24 cellular contexts compared by ENCODE assay signal in genomic region chr2:186653511-186653910, GRCh38.
"Had no signal": no experiment of that assay in that cellular context is flagged by ENCODE, and none has a peak within 500 bp of the region (broad histone marks: within the 10 kb centered on the region; RNA-seq: fewer than 3 reads in every experiment).

No MANE protein-coding gene starts in this region.

- DNase-seq: activated CD4-positive, alpha-beta T cell treated with anti-CD3 and anti-CD28 coated beads for 36 hours; activated CD4-positive, alpha-beta T cell treated with anti-CD3 and anti-CD28 coated beads, Interleukin-2, amount 50 U/mL, for 4 hours; activated CD4-positive, CD25-positive, alpha-beta regulatory T cell; activated naive CD4-positive, alpha-beta T cell; activated T-cell treated with anti-CD3 and anti-CD28 coated beads for 4 hours; activated T-cell treated with anti-CD3 and anti-CD28 coated beads, Interleukin-2, amount 50 U/mL, for 72 hours; anterior cingulate cortex; endodermal cell; heart left ventricle; hypothalamus; immature natural killer cell; naive thymus-derived CD4-positive, alpha-beta T cell; ovary; retina; stimulated activated CD4-positive, alpha-beta T cell treated with anti-CD3 and anti-CD28 coated beads, Interleukin-12 subunit alpha, Interleukin-12 subunit beta, amount 100 ng/mL, for 4 hours; stimulated activated CD4-positive, alpha-beta T cell treated with anti-CD3 and anti-CD28 coated beads, Interleukin-4, amount 100 ng/mL, for 1 hour; stomach; T-helper 1 cell; thyroid gland; upper lobe of right lung had no signal

- H3K4me3 ChIP-seq: esophagus muscularis mucosa, heart left ventricle, ovary, prostate gland, skin epidermis, stomach, thyroid gland, upper lobe of right lung had no signal

- H3K36me3 ChIP-seq: ovary, prostate gland had no signal

- H3K9me3 ChIP-seq: esophagus muscularis mucosa, heart left ventricle, ovary, prostate gland, stomach, thyroid gland, upper lobe of right lung had no signal

- H3K4me1 ChIP-seq: esophagus muscularis mucosa, heart left ventricle, prostate gland, stomach, thyroid gland, upper lobe of right lung had no signal

- FAIRE-seq: bronchial epithelial cell had no signal

- H3K27me3 ChIP-seq: esophagus muscularis mucosa, heart left ventricle, ovary, stomach, thyroid gland, upper lobe of right lung had no signal
